In genomic region chr16:1992475-1993292, GRCh38 we compare ENCODE assay signal across 12 cellular contexts. TPM values are rescaled to one million over a fixed set of nuclear protein-coding genes. Genes with fewer than 3 reads are reported as not detected.
DNase-seq lines count a peak whose midpoint lies in the region; ATAC-seq and TF ChIP-seq lines count a peak whose summit lies in the region.
"Had no signal": no experiment of that assay in that cellular context is flagged by ENCODE, and none has a peak within 500 bp of the region (broad histone marks: within the 10 kb centered on the region; RNA-seq: fewer than 3 reads in every experiment).

No MANE protein-coding gene starts in this region.

- H3K4me3 ChIP-seq in mammary epithelial cell (replicated peaks in 1 of 3; ENCODE audit: insufficient read depth in 1 of 3, low read depth in 2 of 3, low read length in 3 of 3) = no peak overlapping the region
- H3K4me3 ChIP-seq in thymus (ENCODE audit: low read length) = peak overlapping the region; percentile 57
- H3K4me3 ChIP-seq: PC-9 had no signal

- intact Hi-C loops in mammary epithelial cell (cut with micrococcal nuclease) = no loop called here

- peaks cover 11% of the 10 kb centered on the region for H3K27me3 ChIP-seq in mammary epithelial cell (ENCODE audit: insufficient read depth, low read length)
- H3K27me3 ChIP-seq in thymus (ENCODE audit: control insufficient read depth, insufficient read depth) = peaks cover 41% of the 10 kb centered on the region

- CTCF ChIA-PET in mammary epithelial cell (lab: Charles Lee; ENCODE audit: low non-redundant PET) = no interaction called here

- peak overlapping the region; percentile 23 for H3K4me2 ChIP-seq in mammary epithelial cell (ENCODE audit: insufficient read depth, low read depth, low read length)

- H3K27ac ChIP-seq in mammary epithelial cell (ENCODE audit: insufficient read depth, low read depth, low read length) = no peak overlapping the region
- no peak overlapping the region for H3K27ac ChIP-seq in thymus (ENCODE audit: low read depth)

- H3K27me3 Mint-ChIP-seq in memory B cell = no peaks in the 10 kb centered on the region
- H3K27me3 Mint-ChIP-seq: naive B cell had no signal

- no peaks in the 10 kb centered on the region for H3K79me2 ChIP-seq in mammary epithelial cell (ENCODE audit: insufficient read depth, low read length)

- BruUV-seq in mammary epithelial cell (replicated peaks; lab: Mats Ljungman, UMichigan) = no TSS peak

- in situ Hi-C loops in mammary epithelial cell (cut with MboI; ENCODE audit: low sequenced_read_pairs in 2 of 2) = no loop called here

- DNase-seq in activated CD8-positive, alpha-beta memory T cell treated with anti-CD3 and anti-CD28 coated beads, Interleukin-2, amount 50 U/mL, for 4 hours = peak; percentile 40
- DNase-seq in activated CD8-positive, alpha-beta memory T cell treated with anti-CD3 and anti-CD28 coated beads, Interleukin-2, amount 50 U/mL, for 48 hours = no peak
- no peak for DNase-seq in mammary epithelial cell
- DNase-seq in memory B cell (ENCODE audit: low spot score in 2 of 2) = no peak
- DNase-seq in DMS153 (lab: John Stamatoyannopoulos, UW) = no peak
- DNase-seq: KBM-7 had no signal

- H3K9me3 ChIP-seq in mammary epithelial cell (replicated peaks; ENCODE audit: insufficient read depth, low read length) (peaks cover 3% of the 10 kb centered on the region), thymus (ENCODE audit: control insufficient read depth) (peaks cover 1% of the 10 kb centered on the region)

- H4K20me1 ChIP-seq in mammary epithelial cell (ENCODE audit: insufficient read depth, low read length) = no peaks in the 10 kb centered on the region

- no peak overlapping the region for H2AFZ ChIP-seq in mammary epithelial cell (ENCODE audit: low read depth, low read length)
- H2AFZ ChIP-seq: PC-9 had no signal

- 38% methylated on average over 2 of the region's 77 CpGs for WGBS in mammary epithelial cell (ENCODE audit: low coverage, missing lambda C conversion rate)
- 42% methylated on average over 77 of the region's 77 CpGs for WGBS in thymus

- H3K4me1 ChIP-seq in mammary epithelial cell (ENCODE audit: insufficient read depth, low read length) = peaks cover 12% of the 10 kb centered on the region
- H3K4me1 ChIP-seq in thymus (ENCODE audit: control insufficient read depth, insufficient read depth, low read length) = peaks cover 13% of the 10 kb centered on the region

- peaks cover 18% of the 10 kb centered on the region for H3K4me1 Mint-ChIP-seq in memory B cell

- H3K36me3 ChIP-seq in mammary epithelial cell (ENCODE audit: insufficient read depth, low read length) = peaks cover 10% of the 10 kb centered on the region
- H3K36me3 ChIP-seq in thymus (ENCODE audit: control insufficient read depth, insufficient read depth) = peaks cover 11% of the 10 kb centered on the region

- ATAC-seq in memory B cell (ENCODE audit: low read depth) = no peak
- ATAC-seq in HG02759 (IDR thresholded peaks at IDR 0.05; ENCODE audit: unreplicated experiment) = no peak
- ATAC-seq in HG03571 (IDR thresholded peaks at IDR 0.05; ENCODE audit: unreplicated experiment) = no peak

- H3K9ac ChIP-seq in mammary epithelial cell (ENCODE audit: insufficient read depth, low read length) = no peak overlapping the region

- H3K4me3 Mint-ChIP-seq in memory B cell = no peak overlapping the region

- dilution Hi-C loops in mammary epithelial cell (cut with HindIII; ENCODE audit: low sequenced_read_pairs) = no loop called here

- H3K36me3 Mint-ChIP-seq in memory B cell = no peaks in the 10 kb centered on the region
- H3K36me3 Mint-ChIP-seq: naive B cell had no signal

- peak overlapping the region; percentile 95 for H3K27ac Mint-ChIP-seq in memory B cell

- no peaks in the 10 kb centered on the region for H3K9me3 Mint-ChIP-seq in memory B cell
- H3K9me3 Mint-ChIP-seq: naive B cell had no signal

- TF ChIP-seq CTCF in mammary epithelial cell (conservative IDR thresholded peaks at IDR 0.05 in 1 of 2, IDR thresholded peaks at IDR 0.05 in 1 of 2; ENCODE audit: extremely low read depth in 1 of 2, insufficient read depth in 1 of 2, low read depth in 1 of 2, low read length in 2 of 2) = no peak

RNA-seq across cellular contexts. Expression of gene SYNGR3, which starts 2.9 kb away (rescaled TPM):
- total RNA-seq in mammary epithelial cell = 1 to 10 TPM in 1 of 2 donors, under 1 TPM in 1; 0.17 to 3.6 TPM
- polyA plus RNA-seq in mammary epithelial cell (0.33 TPM), thymus (2.7 TPM)
- polyA minus RNA-seq in mammary epithelial cell = not detected

RNA-seq across cellular contexts. Expression of gene GFER, which starts 8.7 kb away (rescaled TPM):
- 10 to 100 TPM in 1 of 2 donors, 1 to 10 TPM in 1; 6.5 to 30.7 TPM for total RNA-seq in mammary epithelial cell
- polyA plus RNA-seq in mammary epithelial cell (12.6 TPM), thymus (28.0 TPM)
- 0.83 TPM for polyA minus RNA-seq in mammary epithelial cell

RNA-seq across cellular contexts. Expression of gene NOXO1, which starts 11.4 kb away (rescaled TPM):
- 1 to 10 TPM in 1 of 2 donors, not detected in 1; 3.1 TPM for total RNA-seq in mammary epithelial cell
- 0.52 TPM for polyA plus RNA-seq in mammary epithelial cell
- not detected for polyA minus RNA-seq in mammary epithelial cell
- 5.7 TPM for polyA plus RNA-seq in thymus
- total RNA-seq: A172 had no signal

RNA-seq across cellular contexts. Expression of gene ZNF598, which starts 16.9 kb away (rescaled TPM):
- total RNA-seq in mammary epithelial cell = 100 to 1,000 TPM in 1 of 2 donors, 10 to 100 TPM in 1; 31.8 to 133 TPM
- polyA plus RNA-seq in mammary epithelial cell (45.4 TPM), thymus (46.2 TPM)
- 13.2 TPM for polyA minus RNA-seq in mammary epithelial cell

RNA-seq across cellular contexts. Expression of gene TBL3, which starts 20.8 kb away (rescaled TPM):
- total RNA-seq in mammary epithelial cell = 10 to 100 TPM; 33.2 to 46.5 TPM
- polyA plus RNA-seq in mammary epithelial cell (65.9 TPM), thymus (52.3 TPM)
- 30.4 TPM for polyA minus RNA-seq in mammary epithelial cell
